Comparison of ENCODE assay signal across 1 cellular context in the genomic region with DNA sequence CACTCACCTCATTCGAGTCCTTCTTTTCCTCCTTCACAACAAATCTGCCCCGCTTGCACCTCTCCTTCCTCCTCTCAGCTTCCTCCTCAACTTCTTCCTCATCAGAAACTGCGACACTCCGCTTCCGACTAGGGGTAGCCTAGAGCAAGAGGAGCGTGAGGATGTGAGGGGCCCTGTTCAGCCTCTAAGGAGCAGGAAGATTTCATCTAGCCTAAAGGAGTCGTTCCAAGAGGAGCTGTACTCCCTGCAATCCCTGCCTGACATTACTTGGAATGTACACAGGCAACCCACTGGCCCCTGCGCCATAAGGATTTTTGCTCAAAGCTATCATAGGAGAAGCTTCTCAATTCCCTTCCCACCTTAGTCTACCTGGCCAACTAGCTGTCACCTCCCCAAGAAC.
TF ChIP-seq lines count a peak whose summit lies in the region.

No MANE protein-coding gene starts in this region.

TF ChIP-seq in IMR-90, 13 proteins besides CTCF, POLR2A, EP300 and RAD21:
- TF ChIP-seq FOS (IDR thresholded peaks at IDR 0.05; ENCODE audit: low read depth, low read length) (no peak), SMC3 (IDR thresholded peaks at IDR 0.05; ENCODE audit: low read depth, low read length) (no peak), BHLHE40 (IDR thresholded peaks at IDR 0.05; ENCODE audit: low read depth, low read length) (no peak), CEBPB (IDR thresholded peaks at IDR 0.05; ENCODE audit: low read depth, low read length) (no peak), NFE2L2 (IDR thresholded peaks at IDR 0.05; ENCODE audit: low read depth, low read length) (no peak), MXI1 (IDR thresholded peaks at IDR 0.05; ENCODE audit: borderline replicate concordance, low read depth, low read length) (no peak), CHD1 (IDR thresholded peaks at IDR 0.05; ENCODE audit: low read depth, low read length) (no peak), MAFK (IDR thresholded peaks at IDR 0.05; ENCODE audit: low read depth, low read length) (no peak), RCOR1 (IDR thresholded peaks at IDR 0.05; ENCODE audit: insufficient replicate concordance, low read length) (no peak), MAZ (IDR thresholded peaks at IDR 0.05; ENCODE audit: borderline replicate concordance, low read depth, low read length) (no peak), RFX5 (IDR thresholded peaks at IDR 0.05; ENCODE audit: low read depth, low read length) (no peak)
- TF ChIP-seq, protein P1, sequence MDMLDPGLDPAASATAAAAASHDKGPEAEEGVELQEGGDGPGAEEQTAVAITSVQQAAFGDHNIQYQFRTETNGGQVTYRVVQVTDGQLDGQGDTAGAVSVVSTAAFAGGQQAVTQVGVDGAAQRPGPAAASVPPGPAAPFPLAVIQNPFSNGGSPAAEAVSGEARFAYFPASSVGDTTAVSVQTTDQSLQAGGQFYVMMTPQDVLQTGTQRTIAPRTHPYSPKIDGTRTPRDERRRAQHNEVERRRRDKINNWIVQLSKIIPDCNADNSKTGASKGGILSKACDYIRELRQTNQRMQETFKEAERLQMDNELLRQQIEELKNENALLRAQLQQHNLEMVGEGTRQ (IDR thresholded peaks at IDR 0.05; ENCODE audit: low read depth, low read length) = no peak
- TF ChIP-seq, protein P2, sequence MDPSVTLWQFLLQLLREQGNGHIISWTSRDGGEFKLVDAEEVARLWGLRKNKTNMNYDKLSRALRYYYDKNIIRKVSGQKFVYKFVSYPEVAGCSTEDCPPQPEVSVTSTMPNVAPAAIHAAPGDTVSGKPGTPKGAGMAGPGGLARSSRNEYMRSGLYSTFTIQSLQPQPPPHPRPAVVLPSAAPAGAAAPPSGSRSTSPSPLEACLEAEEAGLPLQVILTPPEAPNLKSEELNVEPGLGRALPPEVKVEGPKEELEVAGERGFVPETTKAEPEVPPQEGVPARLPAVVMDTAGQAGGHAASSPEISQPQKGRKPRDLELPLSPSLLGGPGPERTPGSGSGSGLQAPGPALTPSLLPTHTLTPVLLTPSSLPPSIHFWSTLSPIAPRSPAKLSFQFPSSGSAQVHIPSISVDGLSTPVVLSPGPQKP (IDR thresholded peaks at IDR 0.05; ENCODE audit: borderline replicate concordance, low read depth, low read length) = no peak
